In the genomic region with DNA sequence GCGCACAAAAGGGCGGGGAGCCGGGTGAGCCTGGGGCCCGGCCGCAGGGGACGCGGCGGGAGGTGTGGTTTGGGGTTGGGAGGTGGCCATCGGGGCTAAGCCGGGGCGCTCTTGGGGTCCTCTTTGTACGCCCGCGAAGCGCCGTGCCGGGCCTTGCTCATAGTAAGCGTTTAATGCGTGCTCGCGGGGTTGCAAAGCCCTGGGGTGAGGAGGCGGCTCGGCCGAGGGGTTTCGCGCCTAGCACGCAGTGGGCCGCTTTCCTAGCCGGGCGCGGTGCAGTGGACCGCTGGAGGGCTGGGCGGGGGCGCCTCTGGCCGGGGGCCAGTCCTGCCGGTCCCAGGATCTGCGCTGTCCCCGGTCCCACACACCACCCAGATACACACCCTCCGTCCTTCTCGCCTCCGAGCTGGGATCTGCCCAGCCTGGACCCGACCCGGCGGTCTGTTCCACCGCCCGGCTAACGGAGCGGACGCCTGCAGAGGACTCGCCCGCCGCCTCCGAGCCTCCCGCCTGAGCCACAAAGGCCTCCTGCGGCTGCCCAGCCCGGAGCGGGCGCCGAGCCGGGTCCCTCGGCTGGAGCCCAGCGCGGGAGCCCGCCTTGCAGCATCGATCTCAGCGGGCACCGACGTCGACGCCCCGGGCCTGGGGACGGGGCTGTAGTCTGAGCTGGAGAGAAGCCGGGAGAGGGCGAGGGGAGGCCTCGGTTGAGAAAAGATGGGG, we compare ENCODE assay signal across 1 cellular context.
TF ChIP-seq lines count a peak whose summit lies in the region.

No MANE protein-coding gene starts in this region.

TF ChIP-seq in HEK293, 187 proteins besides CTCF, POLR2A, EP300 and RAD21 (continued from another document):
- TF ChIP-seq, protein P1, sequence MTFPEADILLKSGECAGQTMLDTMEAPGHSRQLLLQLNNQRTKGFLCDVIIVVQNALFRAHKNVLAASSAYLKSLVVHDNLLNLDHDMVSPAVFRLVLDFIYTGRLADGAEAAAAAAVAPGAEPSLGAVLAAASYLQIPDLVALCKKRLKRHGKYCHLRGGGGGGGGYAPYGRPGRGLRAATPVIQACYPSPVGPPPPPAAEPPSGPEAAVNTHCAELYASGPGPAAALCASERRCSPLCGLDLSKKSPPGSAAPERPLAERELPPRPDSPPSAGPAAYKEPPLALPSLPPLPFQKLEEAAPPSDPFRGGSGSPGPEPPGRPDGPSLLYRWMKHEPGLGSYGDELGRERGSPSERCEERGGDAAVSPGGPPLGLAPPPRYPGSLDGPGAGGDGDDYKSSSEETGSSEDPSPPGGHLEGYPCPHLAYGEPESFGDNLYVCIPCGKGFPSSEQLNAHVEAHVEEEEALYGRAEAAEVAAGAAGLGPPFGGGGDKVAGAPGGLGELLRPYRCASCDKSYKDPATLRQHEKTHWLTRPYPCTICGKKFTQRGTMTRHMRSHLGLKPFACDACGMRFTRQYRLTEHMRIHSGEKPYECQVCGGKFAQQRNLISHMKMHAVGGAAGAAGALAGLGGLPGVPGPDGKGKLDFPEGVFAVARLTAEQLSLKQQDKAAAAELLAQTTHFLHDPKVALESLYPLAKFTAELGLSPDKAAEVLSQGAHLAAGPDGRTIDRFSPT (tag by site-specific recombination; IDR thresholded peaks at IDR 0.05), result no peak
- TF ChIP-seq ZNF335 (tag by site-specific recombination; conservative IDR thresholded peaks at IDR 0.05) (peak; percentile 69; the same call in 1 of the 2 replicates), HOXD13 (CRISPR knock-in tag; IDR thresholded peaks at IDR 0.05; ENCODE audit: borderline replicate concordance) (no peak), ZNF707 (tag by site-specific recombination; IDR thresholded peaks at IDR 0.05) (no peak), ZNF114 (tag by site-specific recombination; IDR thresholded peaks at IDR 0.05) (no peak), ZIC2 (tag by site-specific recombination; IDR thresholded peaks at IDR 0.05) (peak; percentile 85), YY2 (tag by site-specific recombination; IDR thresholded peaks at IDR 0.05) (no peak), ZNF416 (tag by site-specific recombination; IDR thresholded peaks at IDR 0.05) (no peak), ZNF223 (tag by site-specific recombination; IDR thresholded peaks at IDR 0.05) (no peak), KLF1 (tag by site-specific recombination; IDR thresholded peaks at IDR 0.05) (peak; percentile 71; the same call in 1 of the 2 replicates), ZNF2 (tag by site-specific recombination; IDR thresholded peaks at IDR 0.05) (0 out of 2 replicates have a peak, but pooled peaks have one; percentile 23), ZNF792 (tag by site-specific recombination; IDR thresholded peaks at IDR 0.05) (no peak), ZNF292 (tag by site-specific recombination; IDR thresholded peaks at IDR 0.05; ENCODE audit: borderline replicate concordance, low read depth) (no peak), SP7 (tag by site-specific recombination; IDR thresholded peaks at IDR 0.05) (no peak), SCRT2 (tag by site-specific recombination; IDR thresholded peaks at IDR 0.05) (no peak), KLF16 (tag by site-specific recombination; IDR thresholded peaks at IDR 0.05) (peak; percentile 22; the same call in 1 of the 2 replicates), KLF8 (tag by site-specific recombination; IDR thresholded peaks at IDR 0.05) (peak; percentile 12; the same call in 1 of the 2 replicates), KLF9 (tag by site-specific recombination; IDR thresholded peaks at IDR 0.05; ENCODE audit: low read depth) (peak; percentile 11), ZBTB8A (tag by site-specific recombination; IDR thresholded peaks at IDR 0.05) (peak; percentile 82), ZNF248 (tag by site-specific recombination; IDR thresholded peaks at IDR 0.05) (no peak), ZNF791 (tag by site-specific recombination; IDR thresholded peaks at IDR 0.05) (no peak), ZNF366 (tag by site-specific recombination; conservative IDR thresholded peaks at IDR 0.05) (no peak), PRDM1 (tag by site-specific recombination; IDR thresholded peaks at IDR 0.05) (no peak), ZNF24 (tag by site-specific recombination; IDR thresholded peaks at IDR 0.05) (no peak), ZNF133 (tag by site-specific recombination; IDR thresholded peaks at IDR 0.05) (no peak), GLIS2 (tag by site-specific recombination; IDR thresholded peaks at IDR 0.05) (peak; percentile 86), KLF7 (tag by site-specific recombination; IDR thresholded peaks at IDR 0.05; ENCODE audit: borderline replicate concordance) (peak; percentile 12; the same call in 1 of the 2 replicates), OSR2 (tag by site-specific recombination; IDR thresholded peaks at IDR 0.05) (no peak), ZNF23 (tag by site-specific recombination; IDR thresholded peaks at IDR 0.05; ENCODE audit: borderline replicate concordance) (no peak)
- TF ChIP-seq, protein P2, sequence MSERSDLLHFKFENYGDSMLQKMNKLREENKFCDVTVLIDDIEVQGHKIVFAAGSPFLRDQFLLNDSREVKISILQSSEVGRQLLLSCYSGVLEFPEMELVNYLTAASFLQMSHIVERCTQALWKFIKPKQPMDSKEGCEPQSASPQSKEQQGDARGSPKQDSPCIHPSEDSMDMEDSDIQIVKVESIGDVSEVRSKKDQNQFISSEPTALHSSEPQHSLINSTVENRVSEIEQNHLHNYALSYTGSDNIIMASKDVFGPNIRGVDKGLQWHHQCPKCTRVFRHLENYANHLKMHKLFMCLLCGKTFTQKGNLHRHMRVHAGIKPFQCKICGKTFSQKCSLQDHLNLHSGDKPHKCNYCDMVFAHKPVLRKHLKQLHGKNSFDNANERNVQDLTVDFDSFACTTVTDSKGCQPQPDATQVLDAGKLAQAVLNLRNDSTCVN (tag by site-specific recombination; optimal IDR thresholded peaks at IDR 0.05), result peak; percentile 71
- TF ChIP-seq, protein P3, sequence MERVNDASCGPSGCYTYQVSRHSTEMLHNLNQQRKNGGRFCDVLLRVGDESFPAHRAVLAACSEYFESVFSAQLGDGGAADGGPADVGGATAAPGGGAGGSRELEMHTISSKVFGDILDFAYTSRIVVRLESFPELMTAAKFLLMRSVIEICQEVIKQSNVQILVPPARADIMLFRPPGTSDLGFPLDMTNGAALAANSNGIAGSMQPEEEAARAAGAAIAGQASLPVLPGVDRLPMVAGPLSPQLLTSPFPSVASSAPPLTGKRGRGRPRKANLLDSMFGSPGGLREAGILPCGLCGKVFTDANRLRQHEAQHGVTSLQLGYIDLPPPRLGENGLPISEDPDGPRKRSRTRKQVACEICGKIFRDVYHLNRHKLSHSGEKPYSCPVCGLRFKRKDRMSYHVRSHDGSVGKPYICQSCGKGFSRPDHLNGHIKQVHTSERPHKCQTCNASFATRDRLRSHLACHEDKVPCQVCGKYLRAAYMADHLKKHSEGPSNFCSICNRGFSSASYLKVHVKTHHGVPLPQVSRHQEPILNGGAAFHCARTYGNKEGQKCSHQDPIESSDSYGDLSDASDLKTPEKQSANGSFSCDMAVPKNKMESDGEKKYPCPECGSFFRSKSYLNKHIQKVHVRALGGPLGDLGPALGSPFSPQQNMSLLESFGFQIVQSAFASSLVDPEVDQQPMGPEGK (tag by site-specific recombination; IDR thresholded peaks at IDR 0.05), result peak; percentile 25; the same call in 1 of the 2 replicates
